ENCODE assay signal across 10 cellular contexts in the genomic region with DNA sequence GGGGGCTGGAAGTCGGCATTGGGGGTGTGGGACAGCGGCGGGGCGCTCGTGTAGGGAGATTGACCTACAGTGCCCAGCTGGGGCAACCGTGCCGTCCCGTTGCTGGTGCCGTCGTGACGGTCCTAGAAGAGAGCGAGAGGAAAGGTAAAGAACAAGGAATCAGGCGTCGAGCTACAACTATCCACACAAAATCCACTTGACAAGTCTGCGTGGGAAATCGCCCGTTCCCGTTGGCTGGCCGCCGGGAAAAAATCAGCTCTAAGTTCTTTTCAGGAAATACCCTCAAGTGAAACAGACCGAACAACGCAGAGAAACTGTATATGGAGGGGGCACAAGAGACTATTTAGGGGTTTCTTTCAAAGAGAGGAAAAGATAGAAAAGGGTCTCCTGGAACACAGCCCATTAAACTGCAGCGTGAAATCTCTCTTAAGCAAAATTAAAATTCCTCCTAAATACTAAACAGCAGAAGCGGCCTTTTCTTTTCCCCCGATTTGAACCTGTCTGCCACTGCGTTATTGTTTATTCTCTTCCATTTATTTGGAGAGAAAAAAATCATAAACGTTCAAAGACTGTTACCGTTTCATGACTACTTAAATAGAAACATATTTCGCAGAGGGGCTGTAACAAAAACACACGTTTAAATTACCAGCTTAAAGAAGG. TPM values are rescaled to one million over a fixed set of nuclear protein-coding genes. Genes with fewer than 3 reads are reported as not detected.
DNase-seq lines count a peak whose midpoint lies in the region; ATAC-seq, FAIRE-seq and TF ChIP-seq lines count a peak whose summit lies in the region.
"Had no signal": no experiment of that assay in that cellular context is flagged by ENCODE, and none has a peak within 500 bp of the region (broad histone marks: within the 10 kb centered on the region; RNA-seq: fewer than 3 reads in every experiment).

No MANE protein-coding gene starts in this region.

- peaks cover 51% of the 10 kb centered on the region for H3K4me1 ChIP-seq in A673 (ENCODE audit: insufficient read depth, low read length, poor library complexity, severe bottlenecking)
- peaks cover 0 to 13% of the 10 kb centered on the region in 2 donors for H3K4me1 ChIP-seq in kidney (ENCODE audit: control insufficient read depth in 1 of 2, insufficient read depth in 1 of 2, low read depth in 1 of 2, low read length in 2 of 2)
- peaks cover 14% of the 10 kb centered on the region for H3K4me1 ChIP-seq in mucosa of descending colon (ENCODE audit: low read depth)

- intact Hi-C loops in A673 (cut with micrococcal nuclease; ENCODE audit: unreplicated experiment) = loop anchor here (5.0 kb wide), 3 partner anchors 163 to 1428 kb away; no protein-coding TSS in a partner anchor
- intact Hi-C loops in activated T-helper 2 cell treated with anti-CD3 and anti-CD28 coated beads, Interferon-gamma antibody, Interleukin-2, Interleukin-4, amounts not matched to agents 10 μg/mL and 5 μg/mL and 100 μg/mL, durations not matched to agents 14 hours and 24 hours and 36 hours (cut with micrococcal nuclease) = loop anchor here (2.0 to 5.0 kb wide), 3 partner anchors 16 to 477 kb away; partner anchors contain the start of gene SYCP2L
- intact Hi-C loops in kidney (cut with DNase I) = loop anchor here (10.0 kb wide), 1 partner anchor 376 kb away; no protein-coding TSS in a partner anchor
- intact Hi-C loops in mucosa of descending colon (cut with DNase I, micrococcal nuclease) = no loop called here

- ATAC-seq in mucosa of descending colon = no peak

- H3K4me3 ChIP-seq in A673 (ENCODE audit: low read depth, low read length, poor library complexity, severe bottlenecking) (peak overlapping the region; percentile 75), GM12865 (ENCODE audit: low read depth, low read length) (peak overlapping the region; percentile 32), kidney (ENCODE audit: low read length in 2 of 2) (peak overlapping the region; percentile 44 to 77), mucosa of descending colon (no peak overlapping the region)

- FAIRE-seq in kidney (lab: Jason Lieb, UNC) (no peak), D721Med (lab: Jason Lieb, UNC) (no peak)

- peak overlapping the region in 1 of 2 donors; percentile 57 for H3K9ac ChIP-seq in kidney (ENCODE audit: low read length in 2 of 2)

- peaks cover 13% of the 10 kb centered on the region for H3K36me3 Mint-ChIP-seq in activated T-helper 2 cell treated with anti-CD3 and anti-CD28 coated beads, Interferon-gamma antibody, Interleukin-2, Interleukin-4, amounts not matched to agents 10 μg/mL and 5 μg/mL and 100 μg/mL, durations not matched to agents 14 hours and 24 hours and 36 hours (ENCODE audit: low read depth)

- CTCF ChIA-PET in A673 (lab: Charles Lee) = no interaction called here

- H3K27ac ChIP-seq in A673 (ENCODE audit: low read depth, low read length, poor library complexity, severe bottlenecking) (no peak overlapping the region), kidney (ENCODE audit: low read depth in 2 of 2, low read length in 2 of 2) (peak overlapping the region in 1 of 2 donors; percentile 33)

- no peak overlapping the region for H3K27ac Mint-ChIP-seq in activated T-helper 2 cell treated with anti-CD3 and anti-CD28 coated beads, Interferon-gamma antibody, Interleukin-2, Interleukin-4, amounts not matched to agents 10 μg/mL and 5 μg/mL and 100 μg/mL, durations not matched to agents 14 hours and 24 hours and 36 hours

- H3K36me3 ChIP-seq in A673 (ENCODE audit: insufficient read depth, low read length, poor library complexity, severe bottlenecking) (peaks cover 3% of the 10 kb centered on the region), kidney (ENCODE audit: control insufficient read depth in 1 of 2, insufficient read depth in 2 of 2, low read length in 2 of 2) (no peaks in the 10 kb centered on the region), mucosa of descending colon (ENCODE audit: low read depth) (no peaks in the 10 kb centered on the region)

- H3K4me3 Mint-ChIP-seq in activated T-helper 2 cell treated with anti-CD3 and anti-CD28 coated beads, Interferon-gamma antibody, Interleukin-2, Interleukin-4, amounts not matched to agents 10 μg/mL and 5 μg/mL and 100 μg/mL, durations not matched to agents 14 hours and 24 hours and 36 hours (ENCODE audit: low read depth) = peak overlapping the region; percentile 49

- no peaks in the 10 kb centered on the region for H3K9me3 ChIP-seq in A673 (ENCODE audit: low read depth, low read length, poor library complexity, severe bottlenecking)
- peaks cover 0 to 5% of the 10 kb centered on the region in 2 donors for H3K9me3 ChIP-seq in kidney (ENCODE audit: control insufficient read depth in 1 of 2, low read length in 2 of 2)
- no peaks in the 10 kb centered on the region for H3K9me3 ChIP-seq in mucosa of descending colon

- no peaks in the 10 kb centered on the region for H3K27me3 ChIP-seq in A673 (replicated peaks; ENCODE audit: insufficient read depth, low read depth, low read length, poor library complexity)

- no peak for DNase-seq in A673 (ENCODE audit: low spot score)
- DNase-seq in GM12865 (ENCODE audit: low read depth) = no peak
- DNase-seq in activated T-helper 2 cell treated with anti-CD3 and anti-CD28 coated beads, Interferon-gamma antibody, Interleukin-2, Interleukin-4, amounts not matched to agents 10 μg/mL and 5 μg/mL and 100 μg/mL, durations not matched to agents 14 hours and 24 hours and 36 hours (ENCODE audit: low spot score) = no peak
- DNase-seq in kidney = no peak
- no peak for DNase-seq in D721Med (ENCODE audit: insufficient read length, low spot score)
- DNase-seq in HuH-7.5 (ENCODE audit: low spot score) = no peak
- no peak for DNase-seq in NCI-H526 (lab: John Stamatoyannopoulos, UW)
- DNase-seq in mucosa of descending colon = no peak
- DNase-seq: activated gamma-delta T cell treated with Interleukin-2 at 50 U/mL for 16 hours had no signal

- peaks cover 24% of the 10 kb centered on the region for H3K4me1 Mint-ChIP-seq in activated T-helper 2 cell treated with anti-CD3 and anti-CD28 coated beads, Interferon-gamma antibody, Interleukin-2, Interleukin-4, amounts not matched to agents 10 μg/mL and 5 μg/mL and 100 μg/mL, durations not matched to agents 14 hours and 24 hours and 36 hours (ENCODE audit: low read depth)

- H3K9me3 Mint-ChIP-seq in activated T-helper 2 cell treated with anti-CD3 and anti-CD28 coated beads, Interferon-gamma antibody, Interleukin-2, Interleukin-4, amounts not matched to agents 10 μg/mL and 5 μg/mL and 100 μg/mL, durations not matched to agents 14 hours and 24 hours and 36 hours = peaks cover 14% of the 10 kb centered on the region

- TSS peak; percentile 11 for BruUV-seq in A673 (replicated peaks; lab: Mats Ljungman, UMichigan)

- H3K27me3 Mint-ChIP-seq in activated T-helper 2 cell treated with anti-CD3 and anti-CD28 coated beads, Interferon-gamma antibody, Interleukin-2, Interleukin-4, amounts not matched to agents 10 μg/mL and 5 μg/mL and 100 μg/mL, durations not matched to agents 14 hours and 24 hours and 36 hours (ENCODE audit: low read depth) = peaks cover 87% of the 10 kb centered on the region

- TF ChIP-seq CTCF in A673 (conservative IDR thresholded peaks at IDR 0.05; ENCODE audit: low read depth, low read length) = no peak
- no peak for TF ChIP-seq CTCF in GM12865 (IDR thresholded peaks at IDR 0.05; ENCODE audit: insufficient read depth, low read depth, low read length, missing control alignments)
- no peak for TF ChIP-seq CTCF in kidney (IDR thresholded peaks at IDR 0.05; ENCODE audit: borderline replicate concordance, extremely low read depth, insufficient read depth)
- TF ChIP-seq CTCF in D721Med (IDR thresholded peaks at IDR 0.05; ENCODE audit: insufficient read depth, missing control alignments) = no peak
- no peak for TF ChIP-seq CTCF in mucosa of descending colon (IDR thresholded peaks at IDR 0.05)

- POLR2A ChIA-PET in A673 (lab: Charles Lee; ENCODE audit: low non-redundant PET) = no interaction called here

RNA-seq across cellular contexts. Expression of gene TFAP2A, which starts 4.5 kb away (rescaled TPM):
- total RNA-seq in A673 (2021) (19.1 and 19.3 TPM in 2 replicates), kidney (16.2 TPM), mucosa of descending colon (under 1 TPM; 0.09 to 0.98 (median 0.53) TPM)
- 0.23 TPM in 1 of 2 replicates, not detected in the other for total RNA-seq in activated T-helper 2 cell treated with anti-CD3 and anti-CD28 coated beads, Interferon-gamma antibody, Interleukin-2, Interleukin-4, amounts not matched to agents 10 μg/mL and 5 μg/mL and 100 μg/mL, durations not matched to agents 14 hours and 24 hours and 36 hours
- 10.1 TPM for polyA plus RNA-seq in kidney (ENCODE audit: insufficient read depth, low read depth, low replicate concordance)
- total RNA-seq: fibroblast of lung had no signal

Comparison
In these comparisons a context has a peak if more than half of its experiments do, and no peak if none do; other contexts are left out.
1. intact Hi-C loops: an anchor here in A673 (5.0 kb wide), activated T-helper 2 cell treated with anti-CD3 and anti-CD28 coated beads, Interferon-gamma antibody, Interleukin-2, Interleukin-4, amounts not matched to agents 10 μg/mL and 5 μg/mL and 100 μg/mL, durations not matched to agents 14 hours and 24 hours and 36 hours (2.0 to 5.0 kb wide) and kidney (10.0 kb wide); none called in mucosa of descending colon.